24 cellular contexts compared by ENCODE assay signal in the genomic region with DNA sequence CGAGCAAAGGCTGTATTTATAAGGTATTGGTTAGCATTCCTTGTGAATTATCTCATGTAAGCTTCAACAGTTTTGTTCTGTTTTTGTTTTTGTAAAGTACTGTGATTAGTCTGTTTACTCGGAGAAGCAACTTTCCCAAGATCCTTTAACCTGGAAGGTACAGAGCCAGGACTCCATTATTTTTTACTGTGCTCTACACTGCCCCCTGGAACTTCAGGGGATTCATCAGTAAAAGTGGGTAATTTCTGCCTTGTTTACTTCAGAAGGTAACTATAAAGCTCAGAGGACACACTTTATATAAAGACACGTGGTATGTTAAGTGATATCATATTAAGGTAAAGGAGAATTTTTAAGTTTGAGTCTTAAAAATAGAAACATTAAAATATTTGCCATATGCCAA.
DNase-seq lines count a peak whose midpoint lies in the region; ATAC-seq and TF ChIP-seq lines count a peak whose summit lies in the region.
"Had no signal": no experiment of that assay in that cellular context is flagged by ENCODE, and none has a peak within 500 bp of the region (broad histone marks: within the 10 kb centered on the region; RNA-seq: fewer than 3 reads in every experiment).

No MANE protein-coding gene starts in this region.

- no peaks in the 10 kb centered on the region for H3K79me2 ChIP-seq in OCI-LY3 (ENCODE audit: low read length)

- no peaks in the 10 kb centered on the region for H3K4me1 Mint-ChIP-seq in progenitor cell of endocrine pancreas (ENCODE audit: low read depth)
- H3K4me1 Mint-ChIP-seq: activated CD4-positive, alpha-beta memory T cell treated with anti-CD3 and anti-CD28 coated beads, Interleukin-2, amount 10 ng/mL, durations not matched to agents 7 days and 5 days; CD14-positive monocyte; IgD-negative memory B cell had no signal

- H3K9me3 ChIP-seq in OCI-LY3 (ENCODE audit: insufficient read depth, low read length): no peaks in the 10 kb centered on the region
- H3K9me3 ChIP-seq: right lobe of liver had no signal

- peaks cover 11% of the 10 kb centered on the region for H3K9me3 Mint-ChIP-seq in progenitor cell of endocrine pancreas (ENCODE audit: low read depth)
- H3K9me3 Mint-ChIP-seq: activated CD4-positive, alpha-beta memory T cell treated with anti-CD3 and anti-CD28 coated beads, Interleukin-2, amount 10 ng/mL, durations not matched to agents 7 days and 5 days had no signal

- H3K9ac ChIP-seq in OCI-LY3 (ENCODE audit: low read length): no peak overlapping the region

- H3K4me3 ChIP-seq in OCI-LY3 (ENCODE audit: low read length): no peak overlapping the region
- H3K4me3 ChIP-seq in epithelial cell of proximal tubule (ENCODE audit: low read depth, low read length): no peak overlapping the region
- H3K4me3 ChIP-seq: mucosa of descending colon, right lobe of liver had no signal

- no peaks in the 10 kb centered on the region for H3K36me3 Mint-ChIP-seq in progenitor cell of endocrine pancreas (ENCODE audit: insufficient read depth)
- H3K36me3 Mint-ChIP-seq: activated naive CD4-positive, alpha-beta T cell treated with anti-CD3 and anti-CD28 coated beads, Interleukin-2, amount 50 U/mL, for 72 hours; CD14-positive monocyte; IgD-negative memory B cell had no signal

- H3K4me1 ChIP-seq in OCI-LY3 (ENCODE audit: low read length): no peaks in the 10 kb centered on the region
- H3K4me1 ChIP-seq: right lobe of liver had no signal

- no peaks in the 10 kb centered on the region for H4K20me1 ChIP-seq in OCI-LY3 (ENCODE audit: insufficient read depth, low read length)

- H3K27me3 Mint-ChIP-seq in progenitor cell of endocrine pancreas: no peaks in the 10 kb centered on the region
- H3K27me3 Mint-ChIP-seq: activated CD4-positive, alpha-beta memory T cell treated with anti-CD3 and anti-CD28 coated beads, Interleukin-2, amount 10 ng/mL, durations not matched to agents 7 days and 5 days; activated T-cell treated with anti-CD3 and anti-CD28 coated beads, Interleukin-2, amount 50 U/mL, for 24 hours; IgD-negative memory B cell had no signal

- H3K27me3 ChIP-seq in OCI-LY3 (ENCODE audit: low read depth, low read length): no peaks in the 10 kb centered on the region
- H3K27me3 ChIP-seq: right lobe of liver had no signal

- no peak overlapping the region for H3K4me3 Mint-ChIP-seq in progenitor cell of endocrine pancreas (ENCODE audit: low read depth)
- H3K4me3 Mint-ChIP-seq: activated CD4-positive, alpha-beta memory T cell treated with anti-CD3 and anti-CD28 coated beads, Interleukin-2, amount 10 ng/mL, durations not matched to agents 7 days and 5 days; activated T-cell treated with anti-CD3 and anti-CD28 coated beads, Interleukin-2, amount 50 U/mL, for 24 hours; CD14-positive monocyte; IgD-negative memory B cell had no signal

- H3K27ac ChIP-seq in OCI-LY3 (ENCODE audit: low read length): no peak overlapping the region
- H3K27ac ChIP-seq: right lobe of liver had no signal

- H3K4me2 ChIP-seq in OCI-LY3 (ENCODE audit: low read length): no peak overlapping the region

- TF ChIP-seq CTCF in OCI-LY3 (IDR thresholded peaks at IDR 0.05; ENCODE audit: low read depth, low read length): peak; percentile 48
- peak; percentile 56 for TF ChIP-seq CTCF in epithelial cell of proximal tubule (conservative IDR thresholded peaks at IDR 0.05; ENCODE audit: low read depth, low read length)
- TF ChIP-seq CTCF in progenitor cell of endocrine pancreas (IDR thresholded peaks at IDR 0.05; ENCODE audit: unreplicated experiment): peak; percentile 14

- no peak overlapping the region for H2AFZ ChIP-seq in OCI-LY3 (ENCODE audit: low read depth, low read length)

- H3K36me3 ChIP-seq in OCI-LY3 (replicated peaks; ENCODE audit: low read depth, low read length): no peaks in the 10 kb centered on the region
- H3K36me3 ChIP-seq: right lobe of liver had no signal

- H3K27ac Mint-ChIP-seq in progenitor cell of endocrine pancreas: no peak overlapping the region
- H3K27ac Mint-ChIP-seq: activated CD4-positive, alpha-beta memory T cell treated with anti-CD3 and anti-CD28 coated beads, Interleukin-2, amount 10 ng/mL, durations not matched to agents 7 days and 5 days; activated naive CD4-positive, alpha-beta T cell treated with anti-CD3 and anti-CD28 coated beads, Interleukin-2, amount 50 U/mL, for 72 hours; activated T-cell treated with anti-CD3 and anti-CD28 coated beads, Interleukin-2, amount 50 U/mL, for 24 hours; CD14-positive monocyte; IgD-negative memory B cell had no signal

- no peak for ATAC-seq in GM19467 (IDR thresholded peaks at IDR 0.05; ENCODE audit: unreplicated experiment)
- ATAC-seq: activated naive CD4-positive, alpha-beta T cell treated with anti-CD3 and anti-CD28 coated beads, Interleukin-2, amount 50 U/mL, for 72 hours; left lobe of liver; mucosa of descending colon; right lobe of liver had no signal

- DNase-seq in DMS 273 (lab: John Stamatoyannopoulos, UW; ENCODE audit: unreplicated experiment): peak; percentile 0
- no peak for DNase-seq in DMS 273 treated with DMSO at 0.1 percent for 48 hours (lab: John Stamatoyannopoulos, UW)
- no peak for DNase-seq in epithelial cell of proximal tubule (ENCODE audit: low read depth)
- no peak for DNase-seq in progenitor cell of endocrine pancreas (ENCODE audit: low spot score, unreplicated experiment)
- no peak for DNase-seq in dermis blood vessel endothelial cell
- no peak for DNase-seq in NCI-H2196 (lab: John Stamatoyannopoulos, UW; ENCODE audit: unreplicated experiment)
- DNase-seq: 8988T; activated CD4-positive, alpha-beta memory T cell treated with anti-CD3 and anti-CD28 coated beads, Interleukin-2, amount 10 ng/mL, durations not matched to agents 7 days and 5 days; activated T-cell treated with anti-CD3 and anti-CD28 coated beads, Interleukin-2, amount 50 U/mL, for 24 hours; DND-41; effector CD8-positive, alpha-beta T cell; mucosa of descending colon; NCI-H1048; NCI-H2107; occipital lobe; right lobe of liver; RPMI8226; stimulated activated naive CD4-positive, alpha-beta T cell treated with Interleukin-2 at 50 U/mL for 16 hours had no signal
